Comparison of ENCODE assay signal across 1 cellular context in the genomic region with DNA sequence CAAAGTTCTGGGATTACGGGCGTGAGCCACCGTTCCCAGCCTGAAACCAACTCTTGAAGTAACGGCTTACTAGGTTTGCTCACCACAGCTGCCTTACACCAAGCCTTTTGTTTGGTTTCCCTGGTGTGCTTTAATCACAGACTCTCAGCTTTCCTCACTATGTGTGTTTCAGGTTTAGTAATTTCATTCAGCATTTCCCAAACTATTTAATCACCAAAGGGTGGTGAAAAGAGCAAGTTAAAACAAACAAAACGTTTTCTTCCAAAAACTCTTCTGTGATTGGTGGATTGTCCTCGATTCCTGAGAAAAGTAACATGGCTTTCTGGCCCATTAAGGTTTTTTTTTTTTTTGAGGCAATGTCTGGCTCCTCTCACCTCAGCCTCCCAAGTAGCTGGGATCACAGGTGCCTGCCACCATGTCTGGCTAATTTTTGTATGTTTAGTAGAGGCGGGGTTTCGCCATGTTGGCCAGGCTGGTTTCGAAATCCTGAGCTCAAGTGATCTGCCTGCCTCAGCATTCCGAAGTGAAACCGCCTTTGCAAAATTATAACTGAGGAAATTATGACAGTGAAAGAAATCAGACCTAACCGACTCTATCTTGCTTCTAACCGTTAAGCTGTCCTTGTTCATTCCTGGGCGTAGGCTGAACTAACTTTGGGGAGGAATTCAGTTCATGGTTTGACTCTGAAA.
TF ChIP-seq lines count a peak whose summit lies in the region.

No MANE protein-coding gene starts in this region.

TF ChIP-seq in GM12878, 131 proteins besides CTCF, POLR2A, EP300 and RAD21:
- TF ChIP-seq CHD1 (IDR thresholded peaks at IDR 0.05; ENCODE audit: low read depth, low read length) (no peak), JUND (IDR thresholded peaks at IDR 0.05; ENCODE audit: low read depth, low read length) (no peak), NR2F1 (conservative IDR thresholded peaks at IDR 0.05) (no peak), ZNF384 (IDR thresholded peaks at IDR 0.05; ENCODE audit: borderline replicate concordance, low read depth, low read length) (no peak), CREB1 (IDR thresholded peaks at IDR 0.05; ENCODE audit: low read depth) (no peak), BMI1 (IDR thresholded peaks at IDR 0.05; ENCODE audit: borderline replicate concordance) (no peak), HDAC2 (IDR thresholded peaks at IDR 0.05) (no peak), SRF (IDR thresholded peaks at IDR 0.05; ENCODE audit: low read depth in 2 of 2, low read length in 2 of 2) (no peak), CREM (IDR thresholded peaks at IDR 0.05; ENCODE audit: low read depth) (no peak), BCLAF1 (IDR thresholded peaks at IDR 0.05) (no peak), SPI1 (IDR thresholded peaks at IDR 0.05; ENCODE audit: borderline replicate concordance, insufficient read depth, low read depth, low read length) (no peak), MTA3 (IDR thresholded peaks at IDR 0.05; ENCODE audit: borderline replicate concordance, low read length) (no peak)
- TF ChIP-seq, protein P1, sequence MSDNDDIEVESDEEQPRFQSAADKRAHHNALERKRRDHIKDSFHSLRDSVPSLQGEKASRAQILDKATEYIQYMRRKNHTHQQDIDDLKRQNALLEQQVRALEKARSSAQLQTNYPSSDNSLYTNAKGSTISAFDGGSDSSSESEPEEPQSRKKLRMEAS (IDR thresholded peaks at IDR 0.05; ENCODE audit: low read depth, low read length), result no peak
